Comparison of ENCODE assay signal across 1 cellular context in the genomic region with DNA sequence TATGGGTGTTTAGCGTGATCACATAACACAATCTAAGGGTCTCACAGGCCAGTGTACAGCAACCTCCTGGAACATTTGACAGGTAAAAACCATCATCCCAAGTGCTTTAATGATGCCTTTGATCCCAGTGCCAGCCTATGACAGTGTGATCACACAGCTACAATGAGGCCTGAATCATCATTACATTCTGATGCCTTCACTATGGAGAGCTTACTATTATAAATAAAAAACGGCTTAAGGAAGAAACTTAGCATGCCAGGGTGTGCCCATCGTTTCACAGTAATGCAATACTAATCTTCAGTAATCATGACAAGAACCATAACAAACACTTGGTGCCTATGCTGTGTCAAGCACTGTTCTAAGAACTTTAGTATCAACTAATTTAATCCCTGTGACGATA.
TF ChIP-seq lines count a peak whose summit lies in the region.

No MANE protein-coding gene starts in this region.

TF ChIP-seq in WTC11, 78 proteins besides CTCF, POLR2A, EP300 and RAD21 (continued from another document):
- no peak for TF ChIP-seq ZNF512 (CRISPR knock-in tag; IDR thresholded peaks at IDR 0.05; ENCODE audit: borderline replicate concordance)
